8 cellular contexts compared by ENCODE assay signal in the genomic region with DNA sequence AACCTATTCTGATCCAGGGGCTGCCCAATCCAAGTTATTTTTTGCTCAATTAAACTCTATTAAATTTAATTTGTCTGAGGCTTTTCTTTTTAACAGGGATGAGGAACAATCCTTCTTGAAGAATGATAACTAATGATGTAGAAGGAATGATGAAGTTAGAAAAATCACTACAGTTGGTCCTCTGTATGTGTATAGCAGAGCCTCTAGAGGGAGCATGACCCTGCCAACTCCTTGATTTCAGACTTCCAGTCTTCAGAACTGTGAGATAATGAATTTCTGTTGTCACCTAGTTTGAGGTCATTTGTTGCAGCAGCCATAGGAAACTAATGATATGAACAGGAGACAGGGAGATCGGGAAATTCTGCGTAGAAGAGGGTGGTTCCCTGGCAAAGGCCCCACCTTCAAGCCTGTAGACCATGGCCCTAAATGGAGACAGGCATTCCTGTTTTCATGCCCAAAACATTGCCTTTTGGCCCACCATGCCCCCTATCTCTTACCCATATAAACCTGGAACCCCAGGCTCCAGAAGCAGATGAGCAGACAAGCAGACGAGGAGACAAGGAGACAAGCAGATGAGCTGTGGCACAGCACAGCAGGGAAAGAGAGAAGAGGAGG. TPM values are rescaled to one million over a fixed set of nuclear protein-coding genes. Genes with fewer than 3 reads are reported as not detected.
DNase-seq lines count a peak whose midpoint lies in the region; ATAC-seq and TF ChIP-seq lines count a peak whose summit lies in the region.

No MANE protein-coding gene starts in this region.

- no peak for TF ChIP-seq POLR2A in HCT116 (IDR thresholded peaks at IDR 0.05; ENCODE audit: borderline replicate concordance, extremely low read depth, insufficient read depth, insufficient read length)

- ATAC-seq in HCT116 (peak; percentile 84), WTC11 (peak; percentile 78), memory B cell (ENCODE audit: low read depth) (peak; percentile 53)

- H3K4me1 Mint-ChIP-seq in WTC11 (peaks cover 25% of the 10 kb centered on the region), memory B cell (no peaks in the 10 kb centered on the region)

- H3K36me3 Mint-ChIP-seq in WTC11: peaks cover 24% of the 10 kb centered on the region
- no peaks in the 10 kb centered on the region for H3K36me3 Mint-ChIP-seq in memory B cell

- H3K4me1 ChIP-seq in HCT116 (ENCODE audit: control insufficient read depth in 1 of 2, insufficient read depth in 2 of 2, low read length in 2 of 2): peaks cover 0 to 3% of the 10 kb centered on the region in 2 experiments; a peak in 1 of 4 replicates

- no peaks in the 10 kb centered on the region for H3K79me2 ChIP-seq in HCT116 (ENCODE audit: insufficient read depth, low read length)

- CTCF ChIA-PET in HCT116 (lab: Charles Lee) (interaction anchor here (1.1 to 1.5 kb wide), 2 partner anchors 9 to 44 kb away, joined by 3 to 4 read pairs; no protein-coding TSS in a partner anchor), WTC11 (lab: Charles Lee) (interaction anchor here (0.9 to 1.5 kb wide), 4 partner anchors 8 to 181 kb away, joined by 3 to 5 read pairs (median 3); no protein-coding TSS in a partner anchor)

- H3K27ac ChIP-seq in HCT116 (ENCODE audit: low read depth, low read length): no peak overlapping the region

- peaks cover 28% of the 10 kb centered on the region for H3K9me3 Mint-ChIP-seq in WTC11
- H3K9me3 Mint-ChIP-seq in memory B cell: no peaks in the 10 kb centered on the region

- 0 out of 2 replicates have a peak overlapping the region, but pooled peaks have one; percentile 56 for H3K27ac Mint-ChIP-seq in WTC11
- no peak overlapping the region for H3K27ac Mint-ChIP-seq in memory B cell

- no peak overlapping the region for H2AFZ ChIP-seq in HCT116 (ENCODE audit: low read depth, low read length, poor library complexity, severe bottlenecking)

- intact Hi-C loops in HCT116 (cut with micrococcal nuclease): loop anchor here (10.0 kb wide), 1 partner anchor 810 kb away; no protein-coding TSS in a partner anchor

- no peaks in the 10 kb centered on the region for H3K9me2 ChIP-seq in HCT116 (ENCODE audit: insufficient read depth)

- H3K4me3 Mint-ChIP-seq in WTC11 (no peak overlapping the region), memory B cell (no peak overlapping the region)

- H3K9ac ChIP-seq in HCT116 (ENCODE audit: low read length): no peak overlapping the region

- H3K9me3 ChIP-seq in HCT116 (ENCODE audit: control insufficient read depth in 1 of 2, insufficient read depth in 1 of 2, low read depth in 1 of 2, low read length in 2 of 2): no peaks in the 10 kb centered on the region

- POLR2A ChIA-PET in HCT116 (lab: Charles Lee) (no interaction called here), WTC11 (lab: Charles Lee) (interaction anchor here (1.4 kb wide), 1 partner anchor 155 kb away, joined by 4 read pairs; the partner anchor contains the start of gene TCP11L1)

- DNase-seq in EL (peak; percentile 19), HCT116 (ENCODE audit: low read depth, low spot score) (no peak), WTC11 (ENCODE audit: low spot score) (no peak), memory B cell (ENCODE audit: low spot score in 2 of 2) (no peak), NCI-H345 treated with DMSO at 0.1 percent for 48 hours (lab: John Stamatoyannopoulos, UW; ENCODE audit: unreplicated experiment) (no peak), dedifferentiated amniotic fluid mesenchymal stem cell (ENCODE audit: extremely low spot score) (no peak), NCI-H1417 treated with DMSO at 0.1 percent for 48 hours (lab: John Stamatoyannopoulos, UW) (no peak), middle frontal gyrus (ENCODE audit: extremely low spot score, low spot score) (no peak)

- H3K4me3 ChIP-seq in HCT116 (replicated peaks in 1 of 2; ENCODE audit: low read depth in 1 of 2, low read length in 2 of 2): no peak overlapping the region

- no TSS peak for BruUV-seq in HCT116 (replicated peaks; lab: Mats Ljungman, UMichigan)

- H3K36me3 ChIP-seq in HCT116 (ENCODE audit: control insufficient read depth in 1 of 2, insufficient read depth in 2 of 2, low read length in 2 of 2): no peaks in the 10 kb centered on the region

- H3K27me3 ChIP-seq in HCT116 (ENCODE audit: insufficient read depth, low read length): no peaks in the 10 kb centered on the region

- TF ChIP-seq RAD21 in HCT116 (IDR thresholded peaks at IDR 0.05; ENCODE audit: low read depth): peak; percentile 49; the same call in 1 of the 2 replicates

- H4K20me1 ChIP-seq in HCT116 (ENCODE audit: insufficient read depth): no peaks in the 10 kb centered on the region

- RAD21 ChIA-PET in HCT116 (lab: Charles Lee; ENCODE audit: low non-redundant PET in 1 of 2, low total read pairs in 2 of 2, uncharacterized antibody in 2 of 2, unreplicated experiment in 2 of 2): no interaction called here

- no peak overlapping the region for H3K4me2 ChIP-seq in HCT116 (ENCODE audit: low read length)

- peak; percentile 34 to 67 (median 62); a peak in 5 of 6 replicates for TF ChIP-seq CTCF in HCT116 (IDR thresholded peaks at IDR 0.05 in 2 of 3, conservative IDR thresholded peaks at IDR 0.05 in 1 of 3; ENCODE audit: borderline replicate concordance in 1 of 3, insufficient read depth in 1 of 3, low read depth in 2 of 3, low read length in 2 of 3)
- TF ChIP-seq CTCF in WTC11 (IDR thresholded peaks at IDR 0.05): peak; percentile 13; the same call in 1 of the 2 replicates

- H3K27me3 Mint-ChIP-seq in WTC11 (ENCODE audit: low read depth) (no peaks in the 10 kb centered on the region), memory B cell (peaks cover 3% of the 10 kb centered on the region)

TF ChIP-seq in HCT116, 20 proteins besides CTCF, POLR2A, EP300 and RAD21 (continues in another document):
- TF ChIP-seq EZH2 (IDR thresholded peaks at IDR 0.05) (no peak), SIN3A (IDR thresholded peaks at IDR 0.05; ENCODE audit: low read depth) (no peak), CEBPB (IDR thresholded peaks at IDR 0.05; ENCODE audit: low read depth) (no peak)
- TF ChIP-seq, protein P1, sequence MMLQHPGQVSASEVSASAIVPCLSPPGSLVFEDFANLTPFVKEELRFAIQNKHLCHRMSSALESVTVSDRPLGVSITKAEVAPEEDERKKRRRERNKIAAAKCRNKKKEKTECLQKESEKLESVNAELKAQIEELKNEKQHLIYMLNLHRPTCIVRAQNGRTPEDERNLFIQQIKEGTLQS (IDR thresholded peaks at IDR 0.05): no peak

TF ChIP-seq in WTC11, 78 proteins besides CTCF, POLR2A, EP300 and RAD21:
- no peak for TF ChIP-seq E2F4 (CRISPR knock-in tag; IDR thresholded peaks at IDR 0.05; ENCODE audit: borderline replicate concordance, low read depth)
- no peak for TF ChIP-seq TEAD4 (CRISPR knock-in tag; IDR thresholded peaks at IDR 0.05)
- TF ChIP-seq RELA (CRISPR knock-in tag; IDR thresholded peaks at IDR 0.05; ENCODE audit: borderline replicate concordance): no peak
- TF ChIP-seq IRF2 (CRISPR knock-in tag; IDR thresholded peaks at IDR 0.05; ENCODE audit: borderline replicate concordance, low read depth): no peak
- TF ChIP-seq FOXP4 (CRISPR knock-in tag; IDR thresholded peaks at IDR 0.05): no peak
- no peak for TF ChIP-seq PRRX2 (CRISPR knock-in tag; IDR thresholded peaks at IDR 0.05)
- TF ChIP-seq ESRRA (CRISPR knock-in tag; IDR thresholded peaks at IDR 0.05; ENCODE audit: borderline replicate concordance): no peak
- no peak for TF ChIP-seq ZNF138 (CRISPR knock-in tag; conservative IDR thresholded peaks at IDR 0.05)
- TF ChIP-seq NR3C1 (CRISPR knock-in tag; conservative IDR thresholded peaks at IDR 0.05; ENCODE audit: low read depth): no peak
- TF ChIP-seq NFYB (CRISPR knock-in tag; conservative IDR thresholded peaks at IDR 0.05; ENCODE audit: low read depth): no peak
- TF ChIP-seq, protein P2, sequence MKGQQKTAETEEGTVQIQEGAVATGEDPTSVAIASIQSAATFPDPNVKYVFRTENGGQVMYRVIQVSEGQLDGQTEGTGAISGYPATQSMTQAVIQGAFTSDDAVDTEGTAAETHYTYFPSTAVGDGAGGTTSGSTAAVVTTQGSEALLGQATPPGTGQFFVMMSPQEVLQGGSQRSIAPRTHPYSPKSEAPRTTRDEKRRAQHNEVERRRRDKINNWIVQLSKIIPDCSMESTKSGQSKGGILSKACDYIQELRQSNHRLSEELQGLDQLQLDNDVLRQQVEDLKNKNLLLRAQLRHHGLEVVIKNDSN (CRISPR knock-in tag; IDR thresholded peaks at IDR 0.05): no peak
- no peak for TF ChIP-seq ZNF219 (CRISPR knock-in tag; IDR thresholded peaks at IDR 0.05; ENCODE audit: borderline replicate concordance)
TF ChIP-seq in WTC11: peak in this region for 0.

RNA-seq across cellular contexts. Expression of gene QSER1, which starts 7.7 kb away (rescaled TPM):
- total RNA-seq in HCT116 (2021; ENCODE audit: unreplicated experiment): 48.0 TPM
- 6.1 and 9.1 TPM in 2 replicates for polyA plus RNA-seq in HCT116 (2012)
- 74.0 to 84.0 TPM (median 79.3 TPM) in 3 replicates for total RNA-seq in WTC11 (2021)

RNA-seq across cellular contexts. Expression of gene PRRG4, which starts 55.1 kb away (rescaled TPM):
- 5.4 TPM for total RNA-seq in HCT116 (2021; ENCODE audit: unreplicated experiment)
- 2.1 and 2.4 TPM in 2 replicates for polyA plus RNA-seq in HCT116 (2012)
- total RNA-seq in WTC11 (2021): 0.87 to 1.1 TPM (median 1.1 TPM) in 3 replicates
